Comparison of ENCODE assay signal across 1 cellular context in genomic region chr17:66964930-66965800, GRCh38.
TF ChIP-seq lines count a peak whose summit lies in the region.

No MANE protein-coding gene starts in this region.

TF ChIP-seq in HEK293, 187 proteins besides CTCF, POLR2A, EP300 and RAD21 (continued from another document and continues in another):
- TF ChIP-seq REST (tag by site-specific recombination; IDR thresholded peaks at IDR 0.05) (no peak), ZNF24 (tag by site-specific recombination; IDR thresholded peaks at IDR 0.05) (no peak), ZNF121 (tag by site-specific recombination; IDR thresholded peaks at IDR 0.05) (0 out of 2 replicates have a peak, but pooled peaks have one; percentile 12), ZBTB10 (tag by site-specific recombination; IDR thresholded peaks at IDR 0.05) (peak; percentile 15; the same call in 1 of the 2 replicates), ZEB2 (tag by site-specific recombination; IDR thresholded peaks at IDR 0.05) (no peak), MYNN (tag by site-specific recombination; IDR thresholded peaks at IDR 0.05; ENCODE audit: borderline replicate concordance) (peak; percentile 41; the same call in 1 of the 2 replicates), ZNF223 (tag by site-specific recombination; IDR thresholded peaks at IDR 0.05) (no peak), ZNF639 (tag by site-specific recombination; IDR thresholded peaks at IDR 0.05) (no peak), SP7 (tag by site-specific recombination; IDR thresholded peaks at IDR 0.05) (0 out of 2 replicates have a peak, but pooled peaks have one; percentile 11), ZSCAN16 (tag by site-specific recombination; IDR thresholded peaks at IDR 0.05) (no peak), ZXDB (tag by site-specific recombination; IDR thresholded peaks at IDR 0.05) (no peak), ZNF335 (tag by site-specific recombination; conservative IDR thresholded peaks at IDR 0.05) (peak; percentile 63; the same call in 1 of the 2 replicates), MZF1 (tag by site-specific recombination; IDR thresholded peaks at IDR 0.05; ENCODE audit: borderline replicate concordance) (no peak), ZBTB6 (tag by site-specific recombination; IDR thresholded peaks at IDR 0.05) (no peak), ZNF830 (tag by site-specific recombination; IDR thresholded peaks at IDR 0.05; ENCODE audit: low read depth) (no peak), ZNF148 (tag by site-specific recombination; IDR thresholded peaks at IDR 0.05; ENCODE audit: borderline replicate concordance) (no peak), ZNF391 (tag by site-specific recombination; IDR thresholded peaks at IDR 0.05; ENCODE audit: borderline replicate concordance, low read depth) (peak; percentile 75; the same call in 1 of the 2 replicates), SP3 (tag by site-specific recombination; IDR thresholded peaks at IDR 0.05) (peak; percentile 45), ZNF777 (tag by site-specific recombination; IDR thresholded peaks at IDR 0.05; ENCODE audit: borderline replicate concordance) (peak; percentile 87; the same call in 1 of the 2 replicates), ZNF530 (tag by site-specific recombination; IDR thresholded peaks at IDR 0.05; ENCODE audit: low read depth) (no peak), ZFHX2 (tag by site-specific recombination; conservative IDR thresholded peaks at IDR 0.05) (peak; percentile 69), ZNF18 (tag by site-specific recombination; IDR thresholded peaks at IDR 0.05) (no peak), ZSCAN30 (tag by site-specific recombination; IDR thresholded peaks at IDR 0.05) (no peak), ZBTB8A (tag by site-specific recombination; IDR thresholded peaks at IDR 0.05) (peak; percentile 67), ZFP3 (tag by site-specific recombination; IDR thresholded peaks at IDR 0.05; ENCODE audit: low read depth) (no peak), ZNF16 (tag by site-specific recombination; IDR thresholded peaks at IDR 0.05; ENCODE audit: low read depth) (no peak), ZNF558 (tag by site-specific recombination; IDR thresholded peaks at IDR 0.05) (no peak), KLF17 (tag by site-specific recombination; IDR thresholded peaks at IDR 0.05) (no peak), ZNF658 (tag by site-specific recombination; IDR thresholded peaks at IDR 0.05) (no peak), ZNF341 (tag by site-specific recombination; IDR thresholded peaks at IDR 0.05; ENCODE audit: low read depth) (no peak), ZNF791 (tag by site-specific recombination; IDR thresholded peaks at IDR 0.05) (no peak), SALL2 (tag by site-specific recombination; IDR thresholded peaks at IDR 0.05; ENCODE audit: borderline replicate concordance) (no peak), KLF10 (tag by site-specific recombination; IDR thresholded peaks at IDR 0.05) (peak; percentile 40; the same call in 1 of the 2 replicates), SCRT2 (tag by site-specific recombination; IDR thresholded peaks at IDR 0.05) (no peak), ZNF398 (tag by site-specific recombination; IDR thresholded peaks at IDR 0.05) (peak; percentile 73), ZFP37 (tag by site-specific recombination; IDR thresholded peaks at IDR 0.05) (no peak), ZNF664 (tag by site-specific recombination; IDR thresholded peaks at IDR 0.05) (no peak), ZNF274 (IDR thresholded peaks at IDR 0.05; ENCODE audit: low read length) (no peak), ZNF274 (tag by site-specific recombination; IDR thresholded peaks at IDR 0.05; ENCODE audit: borderline replicate concordance) (no peak), ZNF645 (tag by site-specific recombination; IDR thresholded peaks at IDR 0.05) (no peak), ZNF514 (tag by site-specific recombination; IDR thresholded peaks at IDR 0.05) (no peak), ZNF48 (tag by site-specific recombination; IDR thresholded peaks at IDR 0.05) (no peak), ELK4 (IDR thresholded peaks at IDR 0.05; ENCODE audit: borderline replicate concordance, low read depth, low read length) (no peak), KLF7 (tag by site-specific recombination; IDR thresholded peaks at IDR 0.05; ENCODE audit: borderline replicate concordance) (no peak), YY1 (tag by site-specific recombination; IDR thresholded peaks at IDR 0.05) (no peak)
